1 cellular context compared by ENCODE assay signal in the genomic region with DNA sequence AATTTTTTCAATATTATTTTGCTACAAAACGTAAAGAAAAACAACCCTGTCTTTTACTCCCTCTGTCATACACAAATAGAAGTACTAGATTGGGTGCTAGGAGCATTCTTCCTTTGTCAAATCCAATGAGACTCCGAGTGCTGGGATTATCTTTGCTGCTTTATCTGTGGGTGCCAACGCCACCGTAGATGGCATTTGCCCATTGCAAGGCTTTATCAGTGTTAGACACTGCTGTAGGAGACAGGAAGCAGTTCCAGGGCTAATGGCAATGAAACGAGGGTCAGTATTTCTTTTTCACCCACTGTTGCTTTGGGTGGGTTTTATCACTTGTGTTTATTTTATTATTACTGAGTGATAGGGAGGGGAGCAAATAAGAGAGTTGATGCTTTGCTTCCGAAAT.
TF ChIP-seq lines count a peak whose summit lies in the region.

No MANE protein-coding gene starts in this region.

TF ChIP-seq in SK-N-SH, 30 proteins besides CTCF, POLR2A, EP300 and RAD21 (continued from another document):
- no peak for TF ChIP-seq PBX3 (IDR thresholded peaks at IDR 0.05)
- TF ChIP-seq, protein P1, sequence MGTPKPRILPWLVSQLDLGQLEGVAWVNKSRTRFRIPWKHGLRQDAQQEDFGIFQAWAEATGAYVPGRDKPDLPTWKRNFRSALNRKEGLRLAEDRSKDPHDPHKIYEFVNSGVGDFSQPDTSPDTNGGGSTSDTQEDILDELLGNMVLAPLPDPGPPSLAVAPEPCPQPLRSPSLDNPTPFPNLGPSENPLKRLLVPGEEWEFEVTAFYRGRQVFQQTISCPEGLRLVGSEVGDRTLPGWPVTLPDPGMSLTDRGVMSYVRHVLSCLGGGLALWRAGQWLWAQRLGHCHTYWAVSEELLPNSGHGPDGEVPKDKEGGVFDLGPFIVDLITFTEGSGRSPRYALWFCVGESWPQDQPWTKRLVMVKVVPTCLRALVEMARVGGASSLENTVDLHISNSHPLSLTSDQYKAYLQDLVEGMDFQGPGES (IDR thresholded peaks at IDR 0.05; ENCODE audit: low read depth, low read length): no peak
- TF ChIP-seq, protein P2, sequence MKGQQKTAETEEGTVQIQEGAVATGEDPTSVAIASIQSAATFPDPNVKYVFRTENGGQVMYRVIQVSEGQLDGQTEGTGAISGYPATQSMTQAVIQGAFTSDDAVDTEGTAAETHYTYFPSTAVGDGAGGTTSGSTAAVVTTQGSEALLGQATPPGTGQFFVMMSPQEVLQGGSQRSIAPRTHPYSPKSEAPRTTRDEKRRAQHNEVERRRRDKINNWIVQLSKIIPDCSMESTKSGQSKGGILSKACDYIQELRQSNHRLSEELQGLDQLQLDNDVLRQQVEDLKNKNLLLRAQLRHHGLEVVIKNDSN (IDR thresholded peaks at IDR 0.05; ENCODE audit: borderline replicate concordance, low read depth): no peak
